8 cellular contexts compared by ENCODE assay signal in genomic region chr6:107819976-107820551, GRCh38. TPM values are rescaled to one million over a fixed set of nuclear protein-coding genes. Genes with fewer than 3 reads are reported as not detected.
A peak's percentile ranks its signal among the peaks of the same experiment; 100 is the strongest.
DNase-seq lines count a peak whose midpoint lies in the region; ATAC-seq and TF ChIP-seq lines count a peak whose summit lies in the region.

No MANE protein-coding gene starts in this region.

- no peak for TF ChIP-seq POLR2A in gastrocnemius medialis (IDR thresholded peaks at IDR 0.05)

- ATAC-seq in gastrocnemius medialis (no peak), GM19395 (IDR thresholded peaks at IDR 0.05; ENCODE audit: unreplicated experiment) (no peak)

- no peaks in the 10 kb centered on the region for H3K36me3 ChIP-seq in gastrocnemius medialis

- peaks cover 13 to 15% of the 10 kb centered on the region in 2 donors for H3K4me1 ChIP-seq in gastrocnemius medialis

- H3K4me3 ChIP-seq in fibroblast of villous mesenchyme (ENCODE audit: low read depth, low read length) (peak overlapping the region; percentile 10), gastrocnemius medialis (peak overlapping the region; percentile 37 to 52 (median 39))

- in situ Hi-C loops in gastrocnemius medialis (cut with MboI; ENCODE audit: low sequenced_read_pairs in 4 of 4) = no loop called here

- no peak overlapping the region for H3K27ac ChIP-seq in gastrocnemius medialis

- POLR2A ChIA-PET in HEK293T (lab: Yijun Ruan, JAX) = no interaction called here

- H3K9me3 ChIP-seq in gastrocnemius medialis = no peaks in the 10 kb centered on the region

- TF ChIP-seq CTCF in fibroblast of villous mesenchyme (IDR thresholded peaks at IDR 0.05; ENCODE audit: insufficient read depth, low read depth, low read length) (no peak), gastrocnemius medialis (IDR thresholded peaks at IDR 0.05 in 4 of 5, conservative IDR thresholded peaks at IDR 0.05 in 1 of 5) (no peak)

- H3K27me3 ChIP-seq in gastrocnemius medialis = peaks cover 0 to 6% (median 0%) of the 10 kb centered on the region in 3 donors

- CTCF ChIA-PET in HEK293T (lab: Yijun Ruan, JAX) = no interaction called here

- intact Hi-C loops in gastrocnemius medialis (cut with DNase I; ENCODE audit: low total_unique reads) = no loop called here

- DNase-seq in HEK293T (ENCODE audit: extremely low spot score) = peak; percentile 33
- DNase-seq in activated CD4-positive, alpha-beta T cell treated with anti-CD3 and anti-CD28 coated beads, Interleukin-2, amount 50 U/mL, for 1 hour = peak; percentile 33
- no peak for DNase-seq in fibroblast of villous mesenchyme (ENCODE audit: low read depth)
- DNase-seq in gastrocnemius medialis = no peak
- DNase-seq in SW 1271 (lab: John Stamatoyannopoulos, UW) = no peak
- no peak for DNase-seq in DMS79 treated with DMSO at 0.1 percent for 48 hours (lab: John Stamatoyannopoulos, UW)
- no peak for DNase-seq in DMS 273 (lab: John Stamatoyannopoulos, UW; ENCODE audit: unreplicated experiment)

TF ChIP-seq in HEK293T, 16 proteins besides CTCF, POLR2A, EP300 and RAD21:
- TF ChIP-seq SP1 (IDR thresholded peaks at IDR 0.05) = no peak
- TF ChIP-seq, protein P1, sequence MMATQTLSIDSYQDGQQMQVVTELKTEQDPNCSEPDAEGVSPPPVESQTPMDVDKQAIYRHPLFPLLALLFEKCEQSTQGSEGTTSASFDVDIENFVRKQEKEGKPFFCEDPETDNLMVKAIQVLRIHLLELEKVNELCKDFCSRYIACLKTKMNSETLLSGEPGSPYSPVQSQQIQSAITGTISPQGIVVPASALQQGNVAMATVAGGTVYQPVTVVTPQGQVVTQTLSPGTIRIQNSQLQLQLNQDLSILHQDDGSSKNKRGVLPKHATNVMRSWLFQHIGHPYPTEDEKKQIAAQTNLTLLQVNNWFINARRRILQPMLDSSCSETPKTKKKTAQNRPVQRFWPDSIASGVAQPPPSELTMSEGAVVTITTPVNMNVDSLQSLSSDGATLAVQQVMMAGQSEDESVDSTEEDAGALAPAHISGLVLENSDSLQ (IDR thresholded peaks at IDR 0.05) = no peak
- TF ChIP-seq TARDBP (IDR thresholded peaks at IDR 0.05) = no peak
- TF ChIP-seq ARNT (IDR thresholded peaks at IDR 0.05) = no peak
- no peak for TF ChIP-seq CTBP1 (IDR thresholded peaks at IDR 0.05; ENCODE audit: borderline replicate concordance)
- no peak for TF ChIP-seq FOXA1 (IDR thresholded peaks at IDR 0.05)
- no peak for TF ChIP-seq LEF1 (IDR thresholded peaks at IDR 0.05; ENCODE audit: borderline replicate concordance)
- no peak for TF ChIP-seq SUZ12 (IDR thresholded peaks at IDR 0.05)
- TF ChIP-seq ZNF384 (IDR thresholded peaks at IDR 0.05) = no peak
- no peak for TF ChIP-seq FOXK2 (IDR thresholded peaks at IDR 0.05)
- no peak for TF ChIP-seq NFRKB (IDR thresholded peaks at IDR 0.05)
- TF ChIP-seq ELF4 (IDR thresholded peaks at IDR 0.05) = no peak
- TF ChIP-seq HDGF (IDR thresholded peaks at IDR 0.05; ENCODE audit: borderline replicate concordance) = no peak
- no peak for TF ChIP-seq L3MBTL2 (conservative IDR thresholded peaks at IDR 0.05)
- TF ChIP-seq BHLHE40 (IDR thresholded peaks at IDR 0.05; ENCODE audit: borderline replicate concordance) = no peak

RNA-seq across cellular contexts. Expression of gene SCML4, which starts 4.0 kb away (rescaled TPM):
- total RNA-seq in fibroblast of villous mesenchyme (not detected in 2 replicates), gastrocnemius medialis (under 1 TPM in 1 of 4 donors, not detected in 3; 0.11 TPM)

Comparison
In these comparisons a context has a peak if more than half of its experiments do, and no peak if none do; other contexts are left out.
1. DNase-seq: peak in HEK293T (single experiment) and activated CD4-positive, alpha-beta T cell treated with anti-CD3 and anti-CD28 coated beads, Interleukin-2, amount 50 U/mL, for 1 hour (single experiment); none in fibroblast of villous mesenchyme (single experiment), gastrocnemius medialis (0 of 2), SW 1271 (0 of 2), DMS79 treated with DMSO at 0.1 percent for 48 hours (single experiment) and DMS 273 (single experiment).